Comparison of ENCODE assay signal across 12 cellular contexts in the genomic region with DNA sequence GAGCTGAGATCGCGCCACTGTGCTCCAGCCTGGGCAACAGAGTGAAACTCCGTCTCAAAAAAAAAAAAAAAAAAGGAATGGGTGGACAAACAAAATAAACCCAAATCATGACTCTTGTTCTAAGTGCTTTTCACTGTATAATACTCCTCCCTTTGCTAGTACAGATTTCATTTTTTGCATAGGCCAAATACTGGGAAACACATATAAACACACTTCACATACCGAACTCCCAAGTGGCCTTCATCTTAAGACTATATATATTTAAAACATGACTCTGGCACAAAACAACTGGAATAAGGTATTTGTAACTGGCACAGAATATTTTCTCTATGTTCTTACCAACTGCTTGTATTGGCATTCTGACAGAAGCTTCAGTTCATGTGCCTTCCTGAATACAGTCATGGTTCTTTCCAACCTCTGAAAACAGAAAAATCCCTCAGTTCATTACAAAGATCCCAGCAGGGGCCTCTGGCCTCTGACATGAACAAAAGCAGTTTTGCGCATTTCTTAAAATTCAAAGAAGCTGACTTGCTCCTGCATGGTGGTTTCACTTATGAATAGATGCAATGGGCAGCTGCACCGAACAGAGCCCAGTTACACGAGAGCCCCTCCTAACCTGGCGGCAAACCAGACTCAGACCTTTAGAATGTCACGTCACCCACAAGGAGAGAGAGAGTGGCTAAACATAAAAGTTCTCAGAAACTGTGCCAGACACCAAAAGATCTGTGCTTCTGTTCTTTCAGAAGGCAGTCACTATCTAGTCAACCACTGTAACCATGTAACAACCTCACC. TPM values are rescaled to one million over a fixed set of nuclear protein-coding genes. Genes with fewer than 3 reads are reported as not detected.
DNase-seq lines count a peak whose midpoint lies in the region; ATAC-seq lines count a peak whose summit lies in the region.
"Had no signal": no experiment of that assay in that cellular context is flagged by ENCODE, and none has a peak within 500 bp of the region (broad histone marks: within the 10 kb centered on the region; RNA-seq: fewer than 3 reads in every experiment).

No MANE protein-coding gene starts in this region.

- ATAC-seq in HG03280 (IDR thresholded peaks at IDR 0.05; ENCODE audit: unreplicated experiment), result no peak
- ATAC-seq: upper lobe of right lung had no signal

- DNase-seq in stimulated activated CD4-positive, alpha-beta T cell treated with anti-CD3 and anti-CD28 coated beads, Interleukin-15, amount 100 ng/mL, for 48 hours (ENCODE audit: low read depth in 2 of 2), result peak; percentile 23 to 25
- DNase-seq in stimulated activated CD4-positive, alpha-beta T cell treated with anti-CD3 and anti-CD28 coated beads, Interleukin-12 subunit alpha, Interleukin-12 subunit beta, amount 100 ng/mL, for 4 hours, result no peak
- DNase-seq in amniotic epithelial cell (ENCODE audit: low read depth), result peak; percentile 65
- DNase-seq in lung microvascular endothelial cell (ENCODE audit: low read depth in 2 of 2), result peak; percentile 67 to 87
- DNase-seq in NCI-H146 (lab: John Stamatoyannopoulos, UW), result no peak
- DNase-seq in T-helper 9 cell, result no peak
- no peak for DNase-seq in NCI-H1105 treated with DMSO at 0.1 percent for 48 hours (lab: John Stamatoyannopoulos, UW)
- DNase-seq: BE2C, H7, SW 1271, upper lobe of right lung had no signal

RNA-seq across cellular contexts. Expression of a gene that starts 19.1 kb away (rescaled TPM):
- 45.8 and 62.7 TPM in 2 replicates for total RNA-seq in lung microvascular endothelial cell

RNA-seq across cellular contexts. Expression of a gene that starts 23.4 kb away (rescaled TPM):
- 12.2 and 19.4 TPM in 2 replicates for total RNA-seq in lung microvascular endothelial cell

RNA-seq across cellular contexts. Expression of a gene that starts 58.7 kb away (rescaled TPM):
- total RNA-seq in lung microvascular endothelial cell, result 13.7 and 17.5 TPM in 2 replicates

Comparison
In these comparisons a context has a peak if more than half of its experiments do, and no peak if none do; other contexts are left out.
1. DNase-seq: peak in stimulated activated CD4-positive, alpha-beta T cell treated with anti-CD3 and anti-CD28 coated beads, Interleukin-15, amount 100 ng/mL, for 48 hours (2 of 2), amniotic epithelial cell (single experiment) and lung microvascular endothelial cell (2 of 2); none in stimulated activated CD4-positive, alpha-beta T cell treated with anti-CD3 and anti-CD28 coated beads, Interleukin-12 subunit alpha, Interleukin-12 subunit beta, amount 100 ng/mL, for 4 hours (single experiment), NCI-H146 (single experiment), T-helper 9 cell (single experiment) and NCI-H1105 treated with DMSO at 0.1 percent for 48 hours (single experiment).